Comparison of ENCODE assay signal across 1 cellular context in the genomic region with DNA sequence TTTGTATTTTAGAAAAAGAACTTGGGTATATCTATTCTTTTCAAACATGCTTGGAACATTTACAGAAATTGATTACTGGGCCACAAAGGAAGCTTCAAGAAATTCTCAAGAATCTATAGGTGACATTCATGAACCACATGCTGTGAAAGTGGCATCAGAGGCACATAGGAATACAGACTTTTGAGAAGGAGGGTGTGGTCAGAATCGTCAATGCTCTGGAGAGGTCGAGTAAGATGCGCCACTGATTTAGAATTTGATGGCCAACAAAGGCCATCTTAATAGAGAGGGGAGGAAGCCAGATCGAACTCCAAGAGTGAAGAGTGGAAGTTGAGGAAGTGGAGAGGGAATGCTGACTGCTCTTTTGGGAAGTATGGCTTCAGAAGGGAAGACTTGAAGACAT.
TF ChIP-seq lines count a peak whose summit lies in the region.

No MANE protein-coding gene starts in this region.

TF ChIP-seq in HepG2, 621 proteins besides CTCF, POLR2A, EP300 and RAD21:
- no peak for TF ChIP-seq U2AF1 (optimal IDR thresholded peaks at IDR 0.05; ENCODE audit: low read depth, low read length)
- TF ChIP-seq DNMT1 (CRISPR knock-in tag; IDR thresholded peaks at IDR 0.05): no peak
- no peak for TF ChIP-seq KMT2B (CRISPR knock-in tag; IDR thresholded peaks at IDR 0.05)
- TF ChIP-seq HBP1 (CRISPR knock-in tag; IDR thresholded peaks at IDR 0.05; ENCODE audit: low read depth): no peak
- TF ChIP-seq, protein P1, sequence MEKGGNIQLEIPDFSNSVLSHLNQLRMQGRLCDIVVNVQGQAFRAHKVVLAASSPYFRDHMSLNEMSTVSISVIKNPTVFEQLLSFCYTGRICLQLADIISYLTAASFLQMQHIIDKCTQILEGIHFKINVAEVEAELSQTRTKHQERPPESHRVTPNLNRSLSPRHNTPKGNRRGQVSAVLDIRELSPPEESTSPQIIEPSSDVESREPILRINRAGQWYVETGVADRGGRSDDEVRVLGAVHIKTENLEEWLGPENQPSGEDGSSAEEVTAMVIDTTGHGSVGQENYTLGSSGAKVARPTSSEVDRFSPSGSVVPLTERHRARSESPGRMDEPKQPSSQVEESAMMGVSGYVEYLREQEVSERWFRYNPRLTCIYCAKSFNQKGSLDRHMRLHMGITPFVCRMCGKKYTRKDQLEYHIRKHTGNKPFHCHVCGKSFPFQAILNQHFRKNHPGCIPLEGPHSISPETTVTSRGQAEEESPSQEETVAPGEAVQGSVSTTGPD (CRISPR knock-in tag; IDR thresholded peaks at IDR 0.05): no peak
- no peak for TF ChIP-seq ZNF496 (CRISPR knock-in tag; IDR thresholded peaks at IDR 0.05; ENCODE audit: insufficient replicate concordance)
- TF ChIP-seq, protein P2, sequence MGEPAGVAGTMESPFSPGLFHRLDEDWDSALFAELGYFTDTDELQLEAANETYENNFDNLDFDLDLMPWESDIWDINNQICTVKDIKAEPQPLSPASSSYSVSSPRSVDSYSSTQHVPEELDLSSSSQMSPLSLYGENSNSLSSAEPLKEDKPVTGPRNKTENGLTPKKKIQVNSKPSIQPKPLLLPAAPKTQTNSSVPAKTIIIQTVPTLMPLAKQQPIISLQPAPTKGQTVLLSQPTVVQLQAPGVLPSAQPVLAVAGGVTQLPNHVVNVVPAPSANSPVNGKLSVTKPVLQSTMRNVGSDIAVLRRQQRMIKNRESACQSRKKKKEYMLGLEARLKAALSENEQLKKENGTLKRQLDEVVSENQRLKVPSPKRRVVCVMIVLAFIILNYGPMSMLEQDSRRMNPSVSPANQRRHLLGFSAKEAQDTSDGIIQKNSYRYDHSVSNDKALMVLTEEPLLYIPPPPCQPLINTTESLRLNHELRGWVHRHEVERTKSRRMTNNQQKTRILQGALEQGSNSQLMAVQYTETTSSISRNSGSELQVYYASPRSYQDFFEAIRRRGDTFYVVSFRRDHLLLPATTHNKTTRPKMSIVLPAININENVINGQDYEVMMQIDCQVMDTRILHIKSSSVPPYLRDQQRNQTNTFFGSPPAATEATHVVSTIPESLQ (CRISPR knock-in tag; conservative IDR thresholded peaks at IDR 0.05): no peak
- TF ChIP-seq ARNTL (CRISPR knock-in tag; IDR thresholded peaks at IDR 0.05): no peak
- no peak for TF ChIP-seq ZNF343 (CRISPR knock-in tag; IDR thresholded peaks at IDR 0.05)
- TF ChIP-seq FOXM1 (CRISPR knock-in tag; IDR thresholded peaks at IDR 0.05): no peak
